Comparison of ENCODE assay signal across 8 cellular contexts in genomic region chr1:184691719-184692324, GRCh38.
DNase-seq lines count a peak whose midpoint lies in the region; ATAC-seq, FAIRE-seq and TF ChIP-seq lines count a peak whose summit lies in the region.

No MANE protein-coding gene starts in this region.

- H3K4me1 ChIP-seq in A549: no peaks in the 10 kb centered on the region

- no peak for TF ChIP-seq EP300 in A549 (IDR thresholded peaks at IDR 0.05)

- TF ChIP-seq CTCF in A549 (IDR thresholded peaks at IDR 0.05) (peak; percentile 75), GM12873 (IDR thresholded peaks at IDR 0.05; ENCODE audit: insufficient read depth, low read depth, low read length, missing control alignments) (peak; percentile 58)

- FAIRE-seq in A549 (lab: Jason Lieb, UNC): peak; percentile 94

- H3K4me2 ChIP-seq in A549: no peak overlapping the region

- DNase-seq in A549 (ENCODE audit: low read depth in 1 of 2, low spot score in 1 of 2) (peak; percentile 14 to 50), NCI-H69 (lab: John Stamatoyannopoulos, UW) (peak; percentile 75), dermis blood vessel endothelial cell (peak; percentile 68), mucosa of gallbladder (ENCODE audit: low spot score) (peak; percentile 14), germinal center (ENCODE audit: low spot score) (no peak)

- CTCF ChIA-PET in A549 (lab: Yijun Ruan, JAX): interaction anchor here (0.6 to 2.8 kb wide), 14 partner anchors 9 to 1037 kb away, joined by 3 to 9 read pairs (median 4); no protein-coding TSS in a partner anchor

- H3K9me3 ChIP-seq in A549: no peaks in the 10 kb centered on the region

- POLR2A ChIA-PET in A549 (lab: Yijun Ruan, JAX): interaction anchor here (0.7 kb wide), 1 partner anchor 1037 kb away, joined by 4 read pairs; no protein-coding TSS in a partner anchor

- no peak for TF ChIP-seq POLR2A in A549 (IDR thresholded peaks at IDR 0.05; ENCODE audit: low read length)

- 48% methylated on average over 4 of the region's 4 CpGs for WGBS in A549 (ENCODE audit: missing lambda C conversion rate)

- peak; percentile 75 to 81 for TF ChIP-seq RAD21 in A549 (conservative IDR thresholded peaks at IDR 0.05 in 1 of 2, IDR thresholded peaks at IDR 0.05 in 1 of 2)

- H3K27ac ChIP-seq in A549: no peak overlapping the region

- no peak overlapping the region for H3K4me3 ChIP-seq in A549

- ATAC-seq in A549 (peak in 1 of 2 experiments; percentile 72; a peak in 3 of 6 replicates), HG03159 (IDR thresholded peaks at IDR 0.05; ENCODE audit: unreplicated experiment) (no peak), HG03025 (IDR thresholded peaks at IDR 0.05; ENCODE audit: low FRiP score, unreplicated experiment) (no peak)

TF ChIP-seq in A549, 52 proteins besides CTCF, POLR2A, EP300 and RAD21:
- no peak for TF ChIP-seq REST (IDR thresholded peaks at IDR 0.05)
- TF ChIP-seq GATA3 (IDR thresholded peaks at IDR 0.05; ENCODE audit: borderline replicate concordance): no peak
- no peak for TF ChIP-seq E2F6 (IDR thresholded peaks at IDR 0.05; ENCODE audit: borderline replicate concordance, low read depth)
- peak; percentile 59 for TF ChIP-seq SMC3 (IDR thresholded peaks at IDR 0.05)
- TF ChIP-seq RNF2 (IDR thresholded peaks at IDR 0.05; ENCODE audit: borderline replicate concordance, low read depth): no peak
TF ChIP-seq in A549: peak in this region for 1.
